ENCODE assay signal across 8 cellular contexts in the genomic region with DNA sequence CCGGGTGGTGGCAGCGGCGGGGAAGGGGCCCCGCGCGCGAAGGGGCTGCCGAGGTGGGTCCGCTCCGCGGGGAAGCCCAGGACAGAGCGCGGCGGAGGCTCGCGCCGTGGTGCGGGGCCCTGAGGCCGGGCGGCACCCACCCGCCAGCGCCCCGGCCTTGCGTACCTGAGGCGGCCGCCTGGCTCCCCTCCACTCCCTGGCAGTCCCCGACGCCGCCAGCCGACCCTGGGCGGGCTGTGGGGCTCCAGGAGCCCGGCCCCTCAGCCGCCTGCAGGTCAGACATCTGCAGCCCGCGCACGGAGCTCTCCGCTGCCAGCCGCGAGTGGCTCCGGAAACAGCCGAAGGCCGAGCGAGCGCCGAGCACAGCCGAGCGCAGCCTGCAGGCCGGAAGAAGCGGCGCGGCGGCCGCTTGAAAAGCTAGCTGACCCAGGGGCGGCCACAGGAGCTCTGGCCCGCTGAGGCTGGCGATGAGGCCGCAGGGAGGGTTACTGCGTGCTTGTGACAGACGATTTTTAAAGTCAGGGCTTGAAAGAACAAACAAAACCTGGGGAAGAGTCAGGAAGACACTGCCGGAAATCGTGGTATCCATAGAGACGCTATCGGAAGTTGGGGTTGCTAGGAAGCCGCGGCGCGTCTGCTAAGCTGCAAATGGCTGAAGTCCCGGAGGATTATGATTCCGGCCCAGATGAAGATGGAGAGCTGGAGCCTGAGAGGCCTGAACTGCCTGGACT. TPM values are rescaled to one million over a fixed set of nuclear protein-coding genes. Genes with fewer than 3 reads are reported as not detected.
A peak's percentile ranks its signal among the peaks of the same experiment; 100 is the strongest.
DNase-seq lines count a peak whose midpoint lies in the region; ATAC-seq and TF ChIP-seq lines count a peak whose summit lies in the region.

A gene (plus strand): TSS at position 609 of the 731 bp plus-strand sequence. CDS start 40 bp downstream, at position 649.
A gene with protein sequence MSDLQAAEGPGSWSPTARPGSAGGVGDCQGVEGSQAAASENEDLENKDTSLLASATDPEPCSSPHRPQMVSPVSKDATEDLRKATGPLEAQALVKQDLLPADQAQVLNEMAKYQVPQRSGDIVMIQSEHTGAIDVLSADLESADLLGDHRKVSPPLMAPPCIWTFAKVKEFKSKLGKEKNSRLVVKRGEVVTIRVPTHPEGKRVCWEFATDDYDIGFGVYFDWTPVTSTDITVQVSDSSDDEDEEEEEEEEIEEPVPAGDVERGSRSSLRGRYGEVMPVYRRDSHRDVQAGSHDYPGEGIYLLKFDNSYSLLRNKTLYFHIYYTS (minus strand): TSS at position 324 of the 731 bp plus-strand sequence. CDS start 41 bp downstream, at position 283.

- peak within 1 kb of the TSS; percentile 62 for H3K27ac ChIP-seq in CD8-positive, alpha-beta T cell (ENCODE audit: low read depth, low read length)
- H3K27ac ChIP-seq in effector memory CD4-positive, alpha-beta T cell (ENCODE audit: insufficient read depth, low read length, poor library complexity, severe bottlenecking): peak within 1 kb of the TSS; percentile 86

- CTCF ChIA-PET in CD8-positive, alpha-beta T cell (lab: Charles Lee): interaction anchor here (1.6 to 2.1 kb wide), 2 partner anchors 57 to 61 kb away, joined by 9 read pairs; a partner anchor contains a TSS
- CTCF ChIA-PET in activated CD8-positive, alpha-beta T cell treated with anti-CD3 and anti-CD28 coated beads for 36 hours (lab: Charles Lee): interaction anchor here (1.0 to 1.7 kb wide), 4 partner anchors 52 to 82 kb away, joined by 3 to 9 read pairs (median 4); no protein-coding TSS in a partner anchor

- peaks cover 17% of the 10 kb centered on the region for H3K4me1 ChIP-seq in CD8-positive, alpha-beta T cell (ENCODE audit: insufficient read depth, low read length)
- peaks cover 10% of the 10 kb centered on the region for H3K4me1 ChIP-seq in effector memory CD4-positive, alpha-beta T cell (ENCODE audit: control insufficient read depth, insufficient read depth, low read length, poor library complexity, severe bottlenecking)

- no peaks in the 10 kb centered on the region for H3K27me3 ChIP-seq in CD8-positive, alpha-beta T cell (ENCODE audit: insufficient read depth, low read length)
- H3K27me3 ChIP-seq in effector memory CD4-positive, alpha-beta T cell (replicated peaks; ENCODE audit: control insufficient read depth, insufficient read depth, low read length, poor library complexity, severe bottlenecking): no peaks in the 10 kb centered on the region

- H3K36me3 ChIP-seq in CD8-positive, alpha-beta T cell (ENCODE audit: insufficient read depth, low read length): no peaks in the 10 kb centered on the region
- no peaks in the 10 kb centered on the region for H3K36me3 ChIP-seq in effector memory CD4-positive, alpha-beta T cell (ENCODE audit: control insufficient read depth, insufficient read depth, low read length)

- peak within 1 kb of the TSS; percentile 89 for H3K4me3 Mint-ChIP-seq in CD8-positive, alpha-beta T cell
- H3K4me3 Mint-ChIP-seq in activated CD8-positive, alpha-beta T cell treated with anti-CD3 and anti-CD28 coated beads for 36 hours: peak within 1 kb of the TSS; percentile 91
- H3K4me3 Mint-ChIP-seq in memory B cell: peak within 1 kb of the TSS; percentile 98

- intact Hi-C loops in CD8-positive, alpha-beta T cell (cut with DNase I, micrococcal nuclease): loop anchor here (1.0 to 5.0 kb wide), 10 partner anchors 56 to 1225 kb away; a partner anchor contains a TSS
- intact Hi-C loops in activated CD8-positive, alpha-beta T cell treated with anti-CD3 and anti-CD28 coated beads for 36 hours (cut with micrococcal nuclease): loop anchor here (1.0 to 2.0 kb wide), 2 partner anchors 57 to 80 kb away; a partner anchor contains a TSS

- H3K9me3 ChIP-seq in CD8-positive, alpha-beta T cell (ENCODE audit: low read length): no peaks in the 10 kb centered on the region
- no peaks in the 10 kb centered on the region for H3K9me3 ChIP-seq in effector memory CD4-positive, alpha-beta T cell (ENCODE audit: control insufficient read depth, low read length)

- peak; percentile 69 to 87 (median 82) for DNase-seq in CD8-positive, alpha-beta T cell
- peak; percentile 88 for DNase-seq in NCI-H748 (lab: John Stamatoyannopoulos, UW; ENCODE audit: unreplicated experiment)
- peak; percentile 88 for DNase-seq in activated CD8-positive, alpha-beta T cell treated with anti-CD3 and anti-CD28 coated beads for 36 hours
- DNase-seq in effector memory CD4-positive, alpha-beta T cell: peak; percentile 63 to 80 (median 76)
- peak; percentile 79 to 92 for DNase-seq in memory B cell (ENCODE audit: low spot score in 2 of 2)
- peak; percentile 55 for DNase-seq in stimulated activated CD8-positive, alpha-beta memory T cell treated with anti-CD3 and anti-CD28 coated beads, Interleukin-12 subunit alpha, Interleukin-12 subunit beta, amount 100 ng/mL, for 1 hour (ENCODE audit: low read depth)

- POLR2A ChIA-PET in CD8-positive, alpha-beta T cell (lab: Charles Lee): interaction anchor here (0.6 to 2.0 kb wide), 6 partner anchors 56 to 442 kb away, joined by 3 to 21 read pairs (median 4); a partner anchor contains a TSS
- POLR2A ChIA-PET in activated CD8-positive, alpha-beta T cell treated with anti-CD3 and anti-CD28 coated beads for 36 hours (lab: Charles Lee): interaction anchor here (0.7 to 2.5 kb wide), 3 partner anchors 24 to 82 kb away, joined by 3 to 10 read pairs (median 8); a partner anchor contains a TSS

- H3K36me3 Mint-ChIP-seq in CD8-positive, alpha-beta T cell: peaks cover 4% of the 10 kb centered on the region
- peaks cover 25% of the 10 kb centered on the region for H3K36me3 Mint-ChIP-seq in activated CD8-positive, alpha-beta T cell treated with anti-CD3 and anti-CD28 coated beads for 36 hours (ENCODE audit: low read depth)
- H3K36me3 Mint-ChIP-seq in memory B cell: peaks cover 3% of the 10 kb centered on the region

- H3K4me3 ChIP-seq in CD8-positive, alpha-beta T cell (ENCODE audit: low read depth, low read length): peak within 1 kb of the TSS; percentile 74
- peak within 1 kb of the TSS; percentile 94 for H3K4me3 ChIP-seq in effector memory CD4-positive, alpha-beta T cell (ENCODE audit: insufficient read depth, low read depth, low read length, poor library complexity, severe bottlenecking)

- no peak for TF ChIP-seq CTCF in CD8-positive, alpha-beta T cell (IDR thresholded peaks at IDR 0.05)
- TF ChIP-seq CTCF in activated CD8-positive, alpha-beta T cell treated with anti-CD3 and anti-CD28 coated beads for 36 hours (IDR thresholded peaks at IDR 0.05): no peak

- ATAC-seq in CD8-positive, alpha-beta T cell: peak; percentile 95
- ATAC-seq in GM19395 (IDR thresholded peaks at IDR 0.05; ENCODE audit: unreplicated experiment) (peak; percentile 84), HG03558 (IDR thresholded peaks at IDR 0.05; ENCODE audit: extremely low read depth, unreplicated experiment) (peak; percentile 71), memory B cell (ENCODE audit: low read depth) (peak; percentile 84)
- ATAC-seq in activated CD8-positive, alpha-beta T cell treated with anti-CD3 and anti-CD28 coated beads for 36 hours: peak; percentile 96

- H3K27me3 Mint-ChIP-seq in CD8-positive, alpha-beta T cell (ENCODE audit: low read depth): no peaks in the 10 kb centered on the region
- no peaks in the 10 kb centered on the region for H3K27me3 Mint-ChIP-seq in activated CD8-positive, alpha-beta T cell treated with anti-CD3 and anti-CD28 coated beads for 36 hours
- no peaks in the 10 kb centered on the region for H3K27me3 Mint-ChIP-seq in memory B cell

- peak within 1 kb of the TSS; percentile 87 for H3K27ac Mint-ChIP-seq in CD8-positive, alpha-beta T cell
- H3K27ac Mint-ChIP-seq in activated CD8-positive, alpha-beta T cell treated with anti-CD3 and anti-CD28 coated beads for 36 hours: peak within 1 kb of the TSS; percentile 91
- H3K27ac Mint-ChIP-seq in memory B cell: no peak within 1 kb of the TSS

- H3K4me1 Mint-ChIP-seq in CD8-positive, alpha-beta T cell (ENCODE audit: low read depth): peaks cover 38% of the 10 kb centered on the region
- H3K4me1 Mint-ChIP-seq in activated CD8-positive, alpha-beta T cell treated with anti-CD3 and anti-CD28 coated beads for 36 hours (ENCODE audit: low read depth): peaks cover 38% of the 10 kb centered on the region
- H3K4me1 Mint-ChIP-seq in memory B cell: peaks cover 32% of the 10 kb centered on the region

- H3K9me3 Mint-ChIP-seq in CD8-positive, alpha-beta T cell: no peaks in the 10 kb centered on the region
- H3K9me3 Mint-ChIP-seq in activated CD8-positive, alpha-beta T cell treated with anti-CD3 and anti-CD28 coated beads for 36 hours: peaks cover 1% of the 10 kb centered on the region
- H3K9me3 Mint-ChIP-seq in memory B cell: no peaks in the 10 kb centered on the region

RNA-seq across cellular contexts. Expression of the first gene that starts in this region (rescaled TPM):
- total RNA-seq in CD8-positive, alpha-beta T cell: under 1 TPM; 0.50 to 0.52 TPM
- under 1 TPM; 0.11 to 0.56 TPM for total RNA-seq in activated CD8-positive, alpha-beta T cell treated with anti-CD3 and anti-CD28 coated beads for 36 hours

RNA-seq across cellular contexts. Expression of the second gene that starts in this region (rescaled TPM):
- total RNA-seq in CD8-positive, alpha-beta T cell: 1 to 10 TPM; 4.3 to 4.6 TPM
- total RNA-seq in activated CD8-positive, alpha-beta T cell treated with anti-CD3 and anti-CD28 coated beads for 36 hours: 10 to 100 TPM; 25.0 to 25.4 TPM

Comparison
In these comparisons a context has a peak if more than half of its experiments do, and no peak if none do; other contexts are left out.
1. Peak in every context shown above with its lines: DNase-seq, ATAC-seq, H3K4me3 ChIP-seq and H3K27ac ChIP-seq.
2. RNA of the second gene that starts in this region (total RNA-seq): 25.0 to 25.4 TPM in activated CD8-positive, alpha-beta T cell treated with anti-CD3 and anti-CD28 coated beads for 36 hours; 4.3 to 4.6 TPM in CD8-positive, alpha-beta T cell; every median in the first group is over 4 times any median in the second.